ENCODE assay signal across 16 cellular contexts in genomic region chr16:72317378-72317777, GRCh38.
DNase-seq lines count a peak whose midpoint lies in the region; ATAC-seq, FAIRE-seq and TF ChIP-seq lines count a peak whose summit lies in the region.
"Had no signal": no experiment of that assay in that cellular context is flagged by ENCODE, and none has a peak within 500 bp of the region (broad histone marks: within the 10 kb centered on the region; RNA-seq: fewer than 3 reads in every experiment).

No MANE protein-coding gene starts in this region.

- H3K9me3 ChIP-seq in IMR-90 (ENCODE audit: control insufficient read depth, insufficient read depth, low read length) (peaks cover 4% of the 10 kb centered on the region; the same call in 1 of the 2 replicates), small intestine (ENCODE audit: control insufficient read depth, low read depth) (no peaks in the 10 kb centered on the region)

- no peak overlapping the region for H3K56ac ChIP-seq in IMR-90 (ENCODE audit: extremely low read depth, insufficient read depth, low read length)

- TF ChIP-seq POLR2A in IMR-90 (IDR thresholded peaks at IDR 0.05; ENCODE audit: low read depth, low read length): no peak

- H3K4me1 ChIP-seq in IMR-90 (ENCODE audit: control insufficient read depth, insufficient read depth, low read length): peaks cover 2% of the 10 kb centered on the region
- no peaks in the 10 kb centered on the region for H3K4me1 ChIP-seq in small intestine (ENCODE audit: control insufficient read depth in 2 of 2, insufficient read depth in 1 of 2, low read depth in 1 of 2, low read length in 1 of 2)
- H3K4me1 ChIP-seq: parathyroid adenoma had no signal

- TF ChIP-seq CTCF in IMR-90 (conservative IDR thresholded peaks at IDR 0.05; ENCODE audit: low read depth, low read length): no peak
- no peak for TF ChIP-seq CTCF in omental fat pad (IDR thresholded peaks at IDR 0.05)

- in situ Hi-C loops in IMR-90 (cut with MboI; ENCODE audit: low sequenced_read_pairs): no loop called here

- no peak overlapping the region for H2AK5ac ChIP-seq in IMR-90 (ENCODE audit: low read depth, low read length)

- H4K8ac ChIP-seq in IMR-90 (ENCODE audit: low read depth in 2 of 2, low read length in 2 of 2): no peak overlapping the region

- no peak for TF ChIP-seq RAD21 in IMR-90 (IDR thresholded peaks at IDR 0.05; ENCODE audit: low read length)

- dilution Hi-C loops in IMR-90 (cut with HindIII; ENCODE audit: low sequenced_read_pairs, unreplicated experiment): no loop called here

- ATAC-seq in IMR-90 (ENCODE audit: low read depth) (no peak), omental fat pad (ENCODE audit: low FRiP score) (peak; percentile 78)
- ATAC-seq: activated T-cell treated with anti-CD3 and anti-CD28 coated beads, Interleukin-2, amount 50 U/mL, for 72 hours had no signal

- WGBS in IMR-90 (ENCODE audit: extremely low coverage in 2 of 2, insufficient read length in 1 of 2), 2 experiments: 57% methylated on average over 2 of the region's 4 CpGs; no CpG with 5 or more reads in 1 of the 2 experiments
- 53 to 86% (median 75%) methylated on average over 4 of the region's 4 CpGs for WGBS in small intestine, 3 donors

- H3K4ac ChIP-seq in IMR-90 (ENCODE audit: low read depth, low read length): no peak overlapping the region

- no peak overlapping the region; the same call in 1 of the 2 replicates for H3K23ac ChIP-seq in IMR-90 (ENCODE audit: low read depth, low read length)

- H3K27me3 ChIP-seq in IMR-90 (ENCODE audit: control insufficient read depth, insufficient read depth, low read length) (no peaks in the 10 kb centered on the region), small intestine (ENCODE audit: control insufficient read depth in 2 of 2, insufficient read depth in 2 of 2, low read length in 2 of 2) (no peaks in the 10 kb centered on the region)

- no peak overlapping the region for H3K18ac ChIP-seq in IMR-90 (ENCODE audit: low read depth, low read length)

- H2BK20ac ChIP-seq in IMR-90 (ENCODE audit: low read depth, low read length): no peak overlapping the region

- no peak overlapping the region for H2BK5ac ChIP-seq in IMR-90 (ENCODE audit: low read depth, low read length, poor library complexity, severe bottlenecking)

- H4K5ac ChIP-seq in IMR-90 (ENCODE audit: low read depth, low read length): no peak overlapping the region

- H3K79me1 ChIP-seq in IMR-90 (ENCODE audit: low read depth in 1 of 2, low read length in 2 of 2): no peaks in the 10 kb centered on the region

- no peak overlapping the region for H2BK15ac ChIP-seq in IMR-90 (ENCODE audit: low read depth, low read length)

- H2AFZ ChIP-seq in IMR-90 (replicated peaks; ENCODE audit: low read length, poor library complexity): no peak overlapping the region
- H2AFZ ChIP-seq: parathyroid adenoma had no signal

- H3K9ac ChIP-seq in IMR-90 (ENCODE audit: low read depth, low read length): no peak overlapping the region
- H3K9ac ChIP-seq: parathyroid adenoma had no signal

- no peak overlapping the region for H3K27ac ChIP-seq in IMR-90 (ENCODE audit: insufficient read depth, low read length)
- no peak overlapping the region for H3K27ac ChIP-seq in small intestine (ENCODE audit: low read depth in 1 of 2, low read length in 1 of 2)
- H3K27ac ChIP-seq: parathyroid adenoma had no signal

- POLR2A ChIA-PET in IMR-90 (lab: Charles Lee; ENCODE audit: unreplicated experiment): no interaction called here

- H3K4me2 ChIP-seq in IMR-90 (ENCODE audit: low read depth, low read length): no peak overlapping the region

- H3K36me3 ChIP-seq in IMR-90 (ENCODE audit: control insufficient read depth, insufficient read depth, low read length): no peaks in the 10 kb centered on the region
- no peaks in the 10 kb centered on the region for H3K36me3 ChIP-seq in small intestine (ENCODE audit: control insufficient read depth in 2 of 2, insufficient read depth in 2 of 2, low read length in 2 of 2)

- no peak for FAIRE-seq in small intestine (lab: Jason Lieb, UNC)

- H3K4me3 ChIP-seq in IMR-90 (ENCODE audit: insufficient read depth, low read depth, low read length): no peak overlapping the region
- no peak overlapping the region for H3K4me3 ChIP-seq in small intestine (ENCODE audit: low read depth in 1 of 2, low read length in 2 of 2)
- H3K4me3 ChIP-seq: coronary artery had no signal

- intact Hi-C loops in IMR-90 (cut with micrococcal nuclease): no loop called here

- CTCF ChIA-PET in IMR-90 (lab: Yijun Ruan, JAX): no interaction called here

- no peaks in the 10 kb centered on the region for H4K20me1 ChIP-seq in IMR-90 (ENCODE audit: insufficient read depth, low read length)

- H2AK9ac ChIP-seq in IMR-90 (replicated peaks; ENCODE audit: low read depth, low read length, poor library complexity): no peak overlapping the region

- no peak overlapping the region for H2BK120ac ChIP-seq in IMR-90 (ENCODE audit: low read depth, low read length)

- DNase-seq in AG20443 (ENCODE audit: low spot score): peak; percentile 68
- DNase-seq in IMR-90: peak; percentile 34
- peak; percentile 91 for DNase-seq in fibroblast of gingiva (ENCODE audit: low read depth)
- no peak for DNase-seq in omental fat pad (ENCODE audit: low spot score)
- no peak for DNase-seq in small intestine
- no peak for DNase-seq in GOT3 (lab: John Stamatoyannopoulos, UW)
- no peak for DNase-seq in COLO668 (lab: John Stamatoyannopoulos, UW; ENCODE audit: unreplicated experiment)
- no peak for DNase-seq in NCI-H1930 (lab: John Stamatoyannopoulos, UW)
- DNase-seq: activated CD4-positive, alpha-beta T cell treated with anti-CD3 and anti-CD28 coated beads, Interleukin-2, amount 10 ng/mL, durations not matched to agents 7 days and 5 days; activated T-cell treated with anti-CD3 and anti-CD28 coated beads, Interleukin-2, amount 50 U/mL, for 72 hours; DMS 273 treated with DMSO at 0.1 percent for 48 hours; hypothalamus; NCI-H2029 treated with DMSO at 0.1 percent for 48 hours; NCI-H524 had no signal

- H3K14ac ChIP-seq in IMR-90 (replicated peaks; ENCODE audit: low read depth, low read length): no peak overlapping the region

- BruUV-seq in IMR-90 (replicated peaks; lab: Mats Ljungman, UMichigan): no TSS peak

- H4K91ac ChIP-seq in IMR-90 (ENCODE audit: insufficient read depth, low read depth, low read length): no peak overlapping the region

- no peaks in the 10 kb centered on the region; the same call in 1 of the 2 replicates for H3K9me1 ChIP-seq in IMR-90 (ENCODE audit: insufficient read depth, low read length)

TF ChIP-seq in IMR-90, 13 proteins besides CTCF, POLR2A, EP300 and RAD21:
- no peak for TF ChIP-seq MAFK (IDR thresholded peaks at IDR 0.05; ENCODE audit: low read depth, low read length)
- no peak for TF ChIP-seq MAZ (IDR thresholded peaks at IDR 0.05; ENCODE audit: borderline replicate concordance, low read depth, low read length)
- TF ChIP-seq RFX5 (IDR thresholded peaks at IDR 0.05; ENCODE audit: low read depth, low read length): no peak

Comparison
In these comparisons a context has a peak if more than half of its experiments do, and no peak if none do; other contexts are left out.
1. DNase-seq: peak in AG20443 (single experiment), IMR-90 (single experiment) and fibroblast of gingiva (single experiment); none in omental fat pad (single experiment), small intestine (single experiment), GOT3 (single experiment), COLO668 (single experiment) and NCI-H1930 (0 of 2).